8 cellular contexts compared by ENCODE assay signal in genomic region chr10:31603245-31604087, GRCh38.
DNase-seq lines count a peak whose midpoint lies in the region; ATAC-seq, FAIRE-seq and TF ChIP-seq lines count a peak whose summit lies in the region.

No MANE protein-coding gene starts in this region.

- ATAC-seq in HG02798 (IDR thresholded peaks at IDR 0.05; ENCODE audit: poor library complexity, unreplicated experiment) (peak; percentile 99), aorta (ENCODE audit: low FRiP score) (peak; percentile 96)

- peak; percentile 86 for FAIRE-seq in GM12891 (lab: Jason Lieb, UNC)

- no peaks in the 10 kb centered on the region for H3K4me1 ChIP-seq in aorta (ENCODE audit: control insufficient read depth in 1 of 2, insufficient read depth in 2 of 2, low read length in 2 of 2)

- 4 to 6% methylated on average over 43 to 67 of the region's 67 CpGs for WGBS in aorta, 2 donors

- peak overlapping the region; percentile 59 for H3K4me3 ChIP-seq in astrocyte of the spinal cord (ENCODE audit: low read depth, low read length)
- peak overlapping the region; percentile 13 to 35 for H3K4me3 ChIP-seq in aorta (ENCODE audit: low read length in 2 of 2)

- no peaks in the 10 kb centered on the region for H3K27me3 ChIP-seq in aorta (ENCODE audit: control insufficient read depth in 1 of 2, insufficient read depth in 2 of 2, low read length in 1 of 2)

- TF ChIP-seq POLR2A in GM12891 (IDR thresholded peaks at IDR 0.05; ENCODE audit: low read depth, low read length), result no peak

- H3K27ac ChIP-seq in aorta (ENCODE audit: low read depth in 1 of 2, low read length in 2 of 2), result peak overlapping the region in 1 of 2 donors; percentile 22

- no peak for TF ChIP-seq CTCF in astrocyte of the spinal cord (IDR thresholded peaks at IDR 0.05; ENCODE audit: low read depth, low read length)

- no peaks in the 10 kb centered on the region for H3K36me3 ChIP-seq in aorta (ENCODE audit: control insufficient read depth in 1 of 2, insufficient read depth in 2 of 2, low read length in 1 of 2)

- no peaks in the 10 kb centered on the region for H3K9me3 ChIP-seq in aorta (ENCODE audit: control insufficient read depth, low read length)

- in situ Hi-C loops in astrocyte of the spinal cord (cut with HindIII; ENCODE audit: low sequenced_read_pairs), result no loop called here

- DNase-seq in GM12891 (ENCODE audit: insufficient read length, low spot score) (peak; percentile 98), NCI-H146 (lab: John Stamatoyannopoulos, UW) (peak; percentile 95), T1000 (lab: John Stamatoyannopoulos, UW) (peak; percentile 96), astrocyte of the spinal cord (ENCODE audit: low read depth, low spot score) (peak; percentile 93), hypothalamus (lab: John Stamatoyannopoulos, UW) (peak; percentile 14 to 91 (median 67)), renal cortical epithelial cell (ENCODE audit: low read depth) (peak; percentile 77), aorta (peak; percentile 98 to 99)

- intact Hi-C loops in aorta (cut with DNase I), result loop anchor here (2.0 to 10.0 kb wide), 6 partner anchors 44 to 819 kb away; partner anchors contain the start of gene ZEB1 (in 1 of the 2)

TF ChIP-seq in GM12891, 5 proteins besides CTCF, POLR2A, EP300 and RAD21:
- TF ChIP-seq PAX5 (IDR thresholded peaks at IDR 0.05; ENCODE audit: insufficient read depth, low read length, severe bottlenecking) (no peak), SPI1 (IDR thresholded peaks at IDR 0.05; ENCODE audit: low read depth, low read length) (no peak), TAF1 (IDR thresholded peaks at IDR 0.05; ENCODE audit: low read depth, low read length) (no peak), POU2F2 (IDR thresholded peaks at IDR 0.05; ENCODE audit: low read depth, low read length) (no peak), POLR2AphosphoS5 (IDR thresholded peaks at IDR 0.05; ENCODE audit: low read depth, low read length) (no peak)
